ENCODE assay signal across 16 cellular contexts in the genomic region with DNA sequence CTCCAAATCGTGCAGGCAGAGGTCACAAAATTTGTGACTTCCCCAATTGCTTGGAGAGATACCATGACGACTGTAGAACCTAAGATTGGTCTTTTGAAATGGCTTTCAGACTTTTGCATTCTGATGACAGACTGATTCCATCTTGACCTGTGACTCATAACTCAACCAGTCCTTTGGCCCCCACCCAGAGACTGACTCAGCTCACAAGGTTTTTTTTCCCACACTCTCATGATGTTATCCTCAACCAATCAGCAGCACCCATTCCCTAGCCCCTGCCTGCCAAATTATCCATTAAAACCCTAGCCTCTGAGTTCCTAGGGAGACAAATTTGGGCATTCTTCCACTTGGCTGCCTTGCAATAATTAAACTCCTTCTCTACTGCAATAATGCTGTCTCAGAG.
DNase-seq lines count a peak whose midpoint lies in the region; ATAC-seq and TF ChIP-seq lines count a peak whose summit lies in the region.
"Had no signal": no experiment of that assay in that cellular context is flagged by ENCODE, and none has a peak within 500 bp of the region (broad histone marks: within the 10 kb centered on the region; RNA-seq: fewer than 3 reads in every experiment).

No MANE protein-coding gene starts in this region.

- DNase-seq in EH (ENCODE audit: low read depth) (peak; percentile 3), MV-4-11 (lab: John Stamatoyannopoulos, UW) (peak; percentile 75), astrocyte of the spinal cord (ENCODE audit: low read depth, low spot score) (peak; percentile 90), islet precursor cell (peak; percentile 71), occipital lobe (lab: John Stamatoyannopoulos, UW) (no peak)
- DNase-seq: activated T-cell treated with anti-CD3 and anti-CD28 coated beads, Interleukin-2, amount 50 U/mL, for 1 hour; naive B cell; NCI-H1105 treated with DMSO at 0.1 percent for 48 hours; NCI-H510A treated with DMSO at 0.1 percent for 48 hours; right cardiac atrium had no signal

- in situ Hi-C loops in astrocyte of the spinal cord (cut with HindIII; ENCODE audit: low sequenced_read_pairs), result no loop called here

- ATAC-seq in SK-N-SH treated with all-trans-retinoic acid at 6 μM for 48 hours, result no peak
- no peak for ATAC-seq in GM19463 (IDR thresholded peaks at IDR 0.05; ENCODE audit: unreplicated experiment)
- ATAC-seq in HG02885 (IDR thresholded peaks at IDR 0.05; ENCODE audit: poor library complexity, unreplicated experiment), result no peak
- ATAC-seq: activated CD4-positive, CD25-positive, alpha-beta regulatory T cell treated with anti-CD3 and anti-CD28 coated beads, Interleukin-2, amount 50 U/mL, for 24 hours; right cardiac atrium had no signal

- no peak for TF ChIP-seq CTCF in astrocyte of the spinal cord (IDR thresholded peaks at IDR 0.05; ENCODE audit: low read depth, low read length)

- H3K4me3 ChIP-seq in astrocyte of the spinal cord (ENCODE audit: low read depth, low read length), result no peak overlapping the region
- H3K4me3 ChIP-seq: BLaER1, SJSA1 had no signal

TF ChIP-seq in SK-N-SH treated with all-trans-retinoic acid at 6 μM for 48 hours, 23 proteins besides CTCF, POLR2A, EP300 and RAD21:
- TF ChIP-seq ZNF565 (CRISPR knock-in tag; conservative IDR thresholded peaks at IDR 0.05; ENCODE audit: low read depth) (no peak), CSDC2 (CRISPR knock-in tag; IDR thresholded peaks at IDR 0.05) (no peak), SNAI2 (CRISPR knock-in tag; IDR thresholded peaks at IDR 0.05) (no peak), ZFP30 (CRISPR knock-in tag; IDR thresholded peaks at IDR 0.05) (no peak), ISL1 (CRISPR knock-in tag; IDR thresholded peaks at IDR 0.05) (no peak), ZFP3 (CRISPR knock-in tag; IDR thresholded peaks at IDR 0.05) (no peak), ESRRG (CRISPR knock-in tag; IDR thresholded peaks at IDR 0.05) (no peak), PPARA (CRISPR knock-in tag; IDR thresholded peaks at IDR 0.05; ENCODE audit: borderline replicate concordance) (no peak), RARB (CRISPR knock-in tag; IDR thresholded peaks at IDR 0.05) (no peak), ZNF8 (CRISPR knock-in tag; IDR thresholded peaks at IDR 0.05) (no peak), TOX (CRISPR knock-in tag; IDR thresholded peaks at IDR 0.05; ENCODE audit: borderline replicate concordance) (no peak)
- TF ChIP-seq, protein P1, sequence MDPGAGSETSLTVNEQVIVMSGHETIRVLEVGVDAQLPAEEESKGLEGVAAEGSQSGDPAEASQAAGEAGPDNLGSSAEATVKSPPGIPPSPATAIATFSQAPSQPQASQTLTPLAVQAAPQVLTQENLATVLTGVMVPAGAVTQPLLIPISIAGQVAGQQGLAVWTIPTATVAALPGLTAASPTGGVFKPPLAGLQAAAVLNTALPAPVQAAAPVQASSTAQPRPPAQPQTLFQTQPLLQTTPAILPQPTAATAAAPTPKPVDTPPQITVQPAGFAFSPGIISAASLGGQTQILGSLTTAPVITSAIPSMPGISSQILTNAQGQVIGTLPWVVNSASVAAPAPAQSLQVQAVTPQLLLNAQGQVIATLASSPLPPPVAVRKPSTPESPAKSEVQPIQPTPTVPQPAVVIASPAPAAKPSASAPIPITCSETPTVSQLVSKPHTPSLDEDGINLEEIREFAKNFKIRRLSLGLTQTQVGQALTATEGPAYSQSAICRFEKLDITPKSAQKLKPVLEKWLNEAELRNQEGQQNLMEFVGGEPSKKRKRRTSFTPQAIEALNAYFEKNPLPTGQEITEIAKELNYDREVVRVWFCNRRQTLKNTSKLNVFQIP (CRISPR knock-in tag; IDR thresholded peaks at IDR 0.05; ENCODE audit: borderline replicate concordance, low read depth), result no peak
- TF ChIP-seq, protein P2, sequence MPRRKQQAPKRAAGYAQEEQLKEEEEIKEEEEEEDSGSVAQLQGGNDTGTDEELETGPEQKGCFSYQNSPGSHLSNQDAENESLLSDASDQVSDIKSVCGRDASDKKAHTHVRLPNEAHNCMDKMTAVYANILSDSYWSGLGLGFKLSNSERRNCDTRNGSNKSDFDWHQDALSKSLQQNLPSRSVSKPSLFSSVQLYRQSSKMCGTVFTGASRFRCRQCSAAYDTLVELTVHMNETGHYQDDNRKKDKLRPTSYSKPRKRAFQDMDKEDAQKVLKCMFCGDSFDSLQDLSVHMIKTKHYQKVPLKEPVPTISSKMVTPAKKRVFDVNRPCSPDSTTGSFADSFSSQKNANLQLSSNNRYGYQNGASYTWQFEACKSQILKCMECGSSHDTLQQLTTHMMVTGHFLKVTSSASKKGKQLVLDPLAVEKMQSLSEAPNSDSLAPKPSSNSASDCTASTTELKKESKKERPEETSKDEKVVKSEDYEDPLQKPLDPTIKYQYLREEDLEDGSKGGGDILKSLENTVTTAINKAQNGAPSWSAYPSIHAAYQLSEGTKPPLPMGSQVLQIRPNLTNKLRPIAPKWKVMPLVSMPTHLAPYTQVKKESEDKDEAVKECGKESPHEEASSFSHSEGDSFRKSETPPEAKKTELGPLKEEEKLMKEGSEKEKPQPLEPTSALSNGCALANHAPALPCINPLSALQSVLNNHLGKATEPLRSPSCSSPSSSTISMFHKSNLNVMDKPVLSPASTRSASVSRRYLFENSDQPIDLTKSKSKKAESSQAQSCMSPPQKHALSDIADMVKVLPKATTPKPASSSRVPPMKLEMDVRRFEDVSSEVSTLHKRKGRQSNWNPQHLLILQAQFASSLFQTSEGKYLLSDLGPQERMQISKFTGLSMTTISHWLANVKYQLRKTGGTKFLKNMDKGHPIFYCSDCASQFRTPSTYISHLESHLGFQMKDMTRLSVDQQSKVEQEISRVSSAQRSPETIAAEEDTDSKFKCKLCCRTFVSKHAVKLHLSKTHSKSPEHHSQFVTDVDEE (CRISPR knock-in tag; IDR thresholded peaks at IDR 0.05), result no peak
